13 cellular contexts compared by ENCODE assay signal in the genomic region with DNA sequence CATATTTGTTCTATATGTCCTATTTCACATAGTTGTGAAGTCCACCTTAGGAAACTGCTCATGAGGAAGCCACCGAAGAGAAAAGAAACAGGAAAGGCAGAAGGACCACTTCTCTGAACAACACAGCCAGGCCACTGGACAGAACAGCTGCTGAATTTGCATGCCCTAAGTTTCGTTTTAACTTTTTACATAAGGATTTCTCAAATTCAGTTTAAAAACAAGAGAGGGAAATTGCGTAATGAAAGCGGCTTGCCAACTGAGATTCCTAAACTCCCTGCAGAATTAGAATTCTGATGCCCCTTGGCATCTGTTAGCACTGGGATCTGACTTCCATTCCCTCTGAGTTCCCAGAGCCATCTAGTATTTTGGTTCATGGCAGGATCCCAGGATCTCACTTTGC. TPM values are rescaled to one million over a fixed set of nuclear protein-coding genes. Genes with fewer than 3 reads are reported as not detected.
DNase-seq lines count a peak whose midpoint lies in the region; ATAC-seq and TF ChIP-seq lines count a peak whose summit lies in the region.
"Had no signal": no experiment of that assay in that cellular context is flagged by ENCODE, and none has a peak within 500 bp of the region (broad histone marks: within the 10 kb centered on the region; RNA-seq: fewer than 3 reads in every experiment).

No MANE protein-coding gene starts in this region.

- CTCF ChIA-PET in PC-9 (lab: Charles Lee), result no interaction called here

- no peaks in the 10 kb centered on the region for H3K36me3 ChIP-seq in PC-9 (ENCODE audit: low read depth)

- ATAC-seq in GM18873 (IDR thresholded peaks at IDR 0.05; ENCODE audit: low FRiP score, unreplicated experiment), result no peak
- ATAC-seq in activated T-helper 17 cell treated with anti-CD3 and anti-CD28 coated beads, Interleukin-2, amount 50 U/mL, for 72 hours (replicated peaks), result no peak
- ATAC-seq: CD8-positive, alpha-beta T cell had no signal

- POLR2A ChIA-PET in PC-9 (lab: Charles Lee; ENCODE audit: unreplicated experiment), result no interaction called here

- no peaks in the 10 kb centered on the region for H3K4me1 ChIP-seq in PC-9 (replicated peaks; ENCODE audit: insufficient read depth)

- no peak overlapping the region for H2AFZ ChIP-seq in PC-9

- H3K36me3 Mint-ChIP-seq in osteocyte (ENCODE audit: unreplicated experiment), result no peaks in the 10 kb centered on the region
- H3K36me3 Mint-ChIP-seq in activated T-helper 17 cell treated with anti-CD3 and anti-CD28 coated beads, Interleukin-2, amount 50 U/mL, for 72 hours (ENCODE audit: low read depth), result no peaks in the 10 kb centered on the region
- H3K36me3 Mint-ChIP-seq: CD8-positive, alpha-beta T cell had no signal

- H3F3A ChIP-seq in PC-9 (ENCODE audit: insufficient read depth, low read depth), result no peaks in the 10 kb centered on the region

- H3K27me3 ChIP-seq in PC-9 (ENCODE audit: insufficient read depth, low read depth), result peaks cover 16% of the 10 kb centered on the region

- peak overlapping the region; percentile 48 for H3K27ac Mint-ChIP-seq in osteocyte (ENCODE audit: unreplicated experiment)
- H3K27ac Mint-ChIP-seq in activated T-helper 17 cell treated with anti-CD3 and anti-CD28 coated beads, Interleukin-2, amount 50 U/mL, for 72 hours, result no peak overlapping the region
- H3K27ac Mint-ChIP-seq: CD8-positive, alpha-beta T cell had no signal

- H3K4me2 ChIP-seq in PC-9, result no peak overlapping the region

- no peaks in the 10 kb centered on the region for H3K9me3 Mint-ChIP-seq in osteocyte (ENCODE audit: unreplicated experiment)
- H3K9me3 Mint-ChIP-seq in activated T-helper 17 cell treated with anti-CD3 and anti-CD28 coated beads, Interleukin-2, amount 50 U/mL, for 72 hours, result no peaks in the 10 kb centered on the region
- H3K9me3 Mint-ChIP-seq: CD8-positive, alpha-beta T cell had no signal

- intact Hi-C loops in PC-9 (cut with micrococcal nuclease; ENCODE audit: unreplicated experiment), result no loop called here

- H3K4me3 Mint-ChIP-seq in osteocyte (ENCODE audit: unreplicated experiment), result no peak overlapping the region
- no peak overlapping the region for H3K4me3 Mint-ChIP-seq in activated T-helper 17 cell treated with anti-CD3 and anti-CD28 coated beads, Interleukin-2, amount 50 U/mL, for 72 hours
- H3K4me3 Mint-ChIP-seq: CD8-positive, alpha-beta T cell had no signal

- H3K79me2 ChIP-seq in PC-9 (ENCODE audit: low read depth), result no peaks in the 10 kb centered on the region

- H3K27ac ChIP-seq in PC-9, result no peak overlapping the region

- TF ChIP-seq CTCF in AG10803 (conservative IDR thresholded peaks at IDR 0.05; ENCODE audit: low read length), result no peak
- peak; percentile 2 for TF ChIP-seq CTCF in fibroblast of the aortic adventitia (IDR thresholded peaks at IDR 0.05; ENCODE audit: insufficient read depth, low read length)
- TF ChIP-seq CTCF in osteocyte (IDR thresholded peaks at IDR 0.05), result no peak
- no peak for TF ChIP-seq CTCF in PC-9 (conservative IDR thresholded peaks at IDR 0.05)

- no peaks in the 10 kb centered on the region for H3K9me3 ChIP-seq in PC-9 (ENCODE audit: insufficient read depth, low read depth)

- no peaks in the 10 kb centered on the region for H3K9me2 ChIP-seq in PC-9 (ENCODE audit: insufficient read depth)

- H3K4me1 Mint-ChIP-seq in osteocyte (ENCODE audit: unreplicated experiment), result peaks cover 34% of the 10 kb centered on the region
- H3K4me1 Mint-ChIP-seq in activated T-helper 17 cell treated with anti-CD3 and anti-CD28 coated beads, Interleukin-2, amount 50 U/mL, for 72 hours, result no peaks in the 10 kb centered on the region

- H3K27me3 Mint-ChIP-seq in osteocyte (ENCODE audit: unreplicated experiment), result peaks cover 7% of the 10 kb centered on the region
- peaks cover 32% of the 10 kb centered on the region for H3K27me3 Mint-ChIP-seq in activated T-helper 17 cell treated with anti-CD3 and anti-CD28 coated beads, Interleukin-2, amount 50 U/mL, for 72 hours

- no peaks in the 10 kb centered on the region for H4K20me1 ChIP-seq in PC-9 (ENCODE audit: insufficient read depth)

- DNase-seq in AG10803 (ENCODE audit: low read depth), result peak; percentile 92
- peak; percentile 40 for DNase-seq in NOMO-1 treated with dmso at 0.1 percent for 144 hours (lab: John Stamatoyannopoulos, UW; ENCODE audit: unreplicated experiment)
- DNase-seq in fibroblast of the aortic adventitia (ENCODE audit: low read depth), result peak; percentile 97
- DNase-seq in osteocyte (ENCODE audit: extremely low spot score, unreplicated experiment), result no peak
- no peak for DNase-seq in activated CD8-positive, alpha-beta memory T cell treated with anti-CD3 and anti-CD28 coated beads, Interleukin-2, amount 50 U/mL, for 48 hours
- DNase-seq in PC-9, result no peak
- DNase-seq: activated CD4-positive, alpha-beta T cell treated with anti-CD3 and anti-CD28 coated beads, Interleukin-2, amount 50 U/mL, for 1 hour; activated naive CD4-positive, alpha-beta T cell treated with anti-CD3 and anti-CD28 coated beads, Interleukin-2, amount 50 U/mL, for 16 hours; CD8-positive, alpha-beta T cell; kidney; NCI-H2171 had no signal

- H3K4me3 ChIP-seq in AG10803 (ENCODE audit: low read length) (no peak overlapping the region), fibroblast of the aortic adventitia (ENCODE audit: low read depth, low read length) (no peak overlapping the region), PC-9 (no peak overlapping the region)

- no TSS peak for BruUV-seq in PC-9 (replicated peaks; lab: Mats Ljungman, UMichigan)

RNA-seq across cellular contexts. Expression of gene CCL8, which starts 5.0 kb away (rescaled TPM):
- total RNA-seq in fibroblast of the aortic adventitia (ENCODE audit: low replicate concordance), result not detected in 2 replicates
- total RNA-seq in osteocyte, result not detected in 2 replicates
- not detected in 2 replicates for total RNA-seq in PC-9 (2021)
- not detected for total RNA-seq in activated T-helper 17 cell treated with anti-CD3 and anti-CD28 coated beads, Interleukin-2, amount 50 U/mL, for 72 hours
- total RNA-seq: CD8-positive, alpha-beta T cell; kidney had no signal

RNA-seq across cellular contexts. Expression of gene CCL11, which starts 28.7 kb away (rescaled TPM):
- total RNA-seq in fibroblast of the aortic adventitia (ENCODE audit: low replicate concordance) (not detected in 2 replicates), osteocyte (not detected in 2 replicates), PC-9 (2021) (not detected in 2 replicates)
- not detected for total RNA-seq in activated T-helper 17 cell treated with anti-CD3 and anti-CD28 coated beads, Interleukin-2, amount 50 U/mL, for 72 hours
- total RNA-seq: CD8-positive, alpha-beta T cell; kidney had no signal

RNA-seq across cellular contexts. Expression of gene CCL13, which starts 42.0 kb away (rescaled TPM):
- total RNA-seq in fibroblast of the aortic adventitia (ENCODE audit: low replicate concordance) (not detected in 2 replicates), osteocyte (not detected in 2 replicates), PC-9 (2021) (not detected in 2 replicates)
- total RNA-seq in activated T-helper 17 cell treated with anti-CD3 and anti-CD28 coated beads, Interleukin-2, amount 50 U/mL, for 72 hours, result not detected
- total RNA-seq: CD8-positive, alpha-beta T cell had no signal

RNA-seq across cellular contexts. Expression of gene CCL7, which starts 44.3 kb away (rescaled TPM):
- total RNA-seq in fibroblast of the aortic adventitia (ENCODE audit: low replicate concordance), result not detected in 2 replicates
- not detected in 2 replicates for total RNA-seq in osteocyte
- not detected in 2 replicates for total RNA-seq in PC-9 (2021)
- not detected for total RNA-seq in activated T-helper 17 cell treated with anti-CD3 and anti-CD28 coated beads, Interleukin-2, amount 50 U/mL, for 72 hours
- total RNA-seq: CD8-positive, alpha-beta T cell; kidney had no signal

RNA-seq across cellular contexts. Expression of gene CCL1, which starts 48.8 kb away (rescaled TPM):
- total RNA-seq in fibroblast of the aortic adventitia (ENCODE audit: low replicate concordance), result not detected in 2 replicates
- total RNA-seq in osteocyte, result not detected in 2 replicates
- total RNA-seq in PC-9 (2021), result not detected in 2 replicates
- under 1 TPM in 1 of 2 donors, not detected in 1; 0.45 TPM for total RNA-seq in activated T-helper 17 cell treated with anti-CD3 and anti-CD28 coated beads, Interleukin-2, amount 50 U/mL, for 72 hours
- total RNA-seq: CD8-positive, alpha-beta T cell; kidney had no signal

Comparison
In these comparisons a context has a peak if more than half of its experiments do, and no peak if none do; other contexts are left out.
1. DNase-seq: peak in AG10803 (single experiment), NOMO-1 treated with dmso at 0.1 percent for 144 hours (single experiment) and fibroblast of the aortic adventitia (single experiment); none in osteocyte (single experiment), activated CD8-positive, alpha-beta memory T cell treated with anti-CD3 and anti-CD28 coated beads, Interleukin-2, amount 50 U/mL, for 48 hours (single experiment) and PC-9 (0 of 2).